In genomic region chr1:16724718-16725438, GRCh38 we compare ENCODE assay signal across 10 cellular contexts. TPM values are rescaled to one million over a fixed set of nuclear protein-coding genes. Genes with fewer than 3 reads are reported as not detected.
A peak's percentile ranks its signal among the peaks of the same experiment; 100 is the strongest.
DNase-seq lines count a peak whose midpoint lies in the region; ATAC-seq and TF ChIP-seq lines count a peak whose summit lies in the region.
"Had no signal": no experiment of that assay in that cellular context is flagged by ENCODE, and none has a peak within 500 bp of the region (broad histone marks: within the 10 kb centered on the region; RNA-seq: fewer than 3 reads in every experiment).

No MANE protein-coding gene starts in this region.

- H3K9me3 Mint-ChIP-seq in glutamatergic neuron (ENCODE audit: unreplicated experiment) (peaks cover 2% of the 10 kb centered on the region), osteocyte (ENCODE audit: unreplicated experiment) (no peaks in the 10 kb centered on the region)
- H3K9me3 Mint-ChIP-seq: CD14-positive monocyte had no signal

- H3K27me3 Mint-ChIP-seq in glutamatergic neuron (ENCODE audit: unreplicated experiment) (peaks cover 3% of the 10 kb centered on the region), osteocyte (ENCODE audit: unreplicated experiment) (peaks cover 16% of the 10 kb centered on the region)

- no peak overlapping the region for H3K4me3 Mint-ChIP-seq in glutamatergic neuron (ENCODE audit: unreplicated experiment)
- H3K4me3 Mint-ChIP-seq in osteocyte (ENCODE audit: unreplicated experiment), result no peak overlapping the region
- H3K4me3 Mint-ChIP-seq: CD14-positive monocyte had no signal

- no peak for ATAC-seq in GM21576 (IDR thresholded peaks at IDR 0.05; ENCODE audit: unreplicated experiment)

- no peak overlapping the region for H3K27ac Mint-ChIP-seq in glutamatergic neuron (ENCODE audit: unreplicated experiment)
- no peak overlapping the region for H3K27ac Mint-ChIP-seq in osteocyte (ENCODE audit: unreplicated experiment)
- H3K27ac Mint-ChIP-seq: CD14-positive monocyte had no signal

- H3K36me3 Mint-ChIP-seq in glutamatergic neuron (ENCODE audit: unreplicated experiment) (no peaks in the 10 kb centered on the region), osteocyte (ENCODE audit: unreplicated experiment) (no peaks in the 10 kb centered on the region)
- H3K36me3 Mint-ChIP-seq: CD14-positive monocyte had no signal

- peak; percentile 8 for DNase-seq in EL
- DNase-seq in HuH-7.5 (ENCODE audit: low spot score), result peak; percentile 9
- peak; percentile 42 for DNase-seq in glutamatergic neuron
- peak; percentile 91 for DNase-seq in osteocyte (ENCODE audit: extremely low spot score, unreplicated experiment)
- no peak for DNase-seq in GF-D8 (lab: John Stamatoyannopoulos, UW)
- no peak for DNase-seq in NCI-H2107 (lab: John Stamatoyannopoulos, UW)
- no peak for DNase-seq in NCI-H1930 (lab: John Stamatoyannopoulos, UW)
- DNase-seq: NCI-H345 had no signal

- TF ChIP-seq CTCF in glutamatergic neuron (IDR thresholded peaks at IDR 0.05; ENCODE audit: partially characterized antibody, unreplicated experiment), result no peak
- TF ChIP-seq CTCF in osteocyte (IDR thresholded peaks at IDR 0.05), result no peak

- H3K4me1 Mint-ChIP-seq in glutamatergic neuron (ENCODE audit: low read depth, unreplicated experiment) (peaks cover 19% of the 10 kb centered on the region), osteocyte (ENCODE audit: unreplicated experiment) (no peaks in the 10 kb centered on the region)
- H3K4me1 Mint-ChIP-seq: CD14-positive monocyte had no signal

RNA-seq across cellular contexts. Expression of gene RNU1-4, which starts 15.4 kb away (rescaled TPM):
- 3,598 TPM for total RNA-seq in glutamatergic neuron (ENCODE audit: unreplicated experiment)
- total RNA-seq in osteocyte, result 2,650 and 2,859 TPM in 2 replicates

RNA-seq across cellular contexts. Expression of gene RNU1-3, which starts 58.1 kb away (rescaled TPM):
- total RNA-seq in glutamatergic neuron (ENCODE audit: unreplicated experiment) (3,598 TPM), osteocyte (2,650 and 2,859 TPM in 2 replicates)

Comparison
In these comparisons a context has a peak if more than half of its experiments do, and no peak if none do; other contexts are left out.
1. DNase-seq: peak in EL (single experiment), HuH-7.5 (single experiment), glutamatergic neuron (single experiment) and osteocyte (single experiment); none in GF-D8 (single experiment), NCI-H2107 (single experiment) and NCI-H1930 (0 of 2).